In the genomic region with DNA sequence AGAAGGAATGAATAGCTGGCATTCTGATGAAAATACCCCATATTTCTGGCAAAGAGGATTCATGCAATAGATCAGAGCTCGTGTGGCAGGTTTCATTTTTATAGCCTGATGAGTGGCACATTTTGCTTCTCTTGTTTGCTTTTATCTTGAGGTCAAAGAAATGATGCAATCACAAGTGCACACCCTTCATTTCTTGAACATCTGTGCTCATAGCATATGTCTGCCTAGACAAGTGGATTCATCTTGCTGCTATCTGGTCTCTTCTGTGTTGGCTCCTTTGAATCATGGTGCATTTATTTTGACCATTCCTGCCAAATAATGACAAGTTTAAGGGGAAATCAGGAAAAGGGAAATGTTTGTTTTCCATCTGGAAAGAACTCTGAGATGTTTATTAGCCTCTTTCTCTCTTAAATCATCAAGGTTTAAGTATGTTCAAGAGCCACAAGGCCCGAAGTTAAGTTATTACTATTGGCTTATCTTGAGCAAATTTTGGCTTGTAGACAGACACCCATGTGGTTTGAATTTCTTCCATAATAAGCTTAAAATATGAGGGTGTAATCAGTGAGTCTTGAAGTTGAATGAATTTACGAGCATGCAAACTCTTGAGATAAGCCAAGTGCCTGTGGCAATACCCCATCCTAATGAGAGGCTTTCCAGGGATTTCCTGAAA, we compare ENCODE assay signal across 14 cellular contexts. TPM values are rescaled to one million over a fixed set of nuclear protein-coding genes. Genes with fewer than 3 reads are reported as not detected.
DNase-seq lines count a peak whose midpoint lies in the region; ATAC-seq and TF ChIP-seq lines count a peak whose summit lies in the region.
"Had no signal": no experiment of that assay in that cellular context is flagged by ENCODE, and none has a peak within 500 bp of the region (broad histone marks: within the 10 kb centered on the region; RNA-seq: fewer than 3 reads in every experiment).

No MANE protein-coding gene starts in this region.

- peaks cover 7% of the 10 kb centered on the region for H3K36me3 Mint-ChIP-seq in activated naive CD8-positive, alpha-beta T cell treated with anti-CD3 and anti-CD28 coated beads, Interleukin-2, amount 10 ng/mL, durations not matched to agents 7 days and 5 days

- H3K4me1 Mint-ChIP-seq in activated naive CD8-positive, alpha-beta T cell treated with anti-CD3 and anti-CD28 coated beads, Interleukin-2, amount 10 ng/mL, durations not matched to agents 7 days and 5 days: peaks cover 24% of the 10 kb centered on the region

- 55 to 58% methylated on average over 3 of the region's 3 CpGs for WGBS in lung, 2 donors

- CTCF ChIA-PET in HEK293 (lab: Yijun Ruan, JAX): interaction anchor here (0.6 kb wide), 1 partner anchor 13 kb away, joined by 3 read pairs; no protein-coding TSS in a partner anchor

- peaks cover 6% of the 10 kb centered on the region for H3K9me3 Mint-ChIP-seq in activated naive CD8-positive, alpha-beta T cell treated with anti-CD3 and anti-CD28 coated beads, Interleukin-2, amount 10 ng/mL, durations not matched to agents 7 days and 5 days

- H3K27me3 ChIP-seq in lung (ENCODE audit: control insufficient read depth, insufficient read depth) (no peaks in the 10 kb centered on the region), SJCRH30 (0 out of 2 replicates have a peak, but pooled peaks cover 4% of the 10 kb centered on the region)
- H3K27me3 ChIP-seq: vagina had no signal

- H3K36me3 ChIP-seq in HEK293 (ENCODE audit: control insufficient read depth in 2 of 2, insufficient read depth in 1 of 2, low read length in 2 of 2): no peaks in the 10 kb centered on the region
- H3K36me3 ChIP-seq in lung (ENCODE audit: control insufficient read depth in 2 of 2, insufficient read depth in 2 of 2, low read length in 2 of 2): no peaks in the 10 kb centered on the region
- H3K36me3 ChIP-seq in SJCRH30: no peaks in the 10 kb centered on the region
- H3K36me3 ChIP-seq: left ventricle myocardium inferior, vagina had no signal

- DNase-seq in NAMALWA (ENCODE audit: low spot score) (peak; percentile 14), lung (ENCODE audit: low spot score) (no peak), SJCRH30 (no peak), hepatic stellate cell (ENCODE audit: low spot score) (no peak)
- DNase-seq in activated naive CD8-positive, alpha-beta T cell treated with anti-CD3 and anti-CD28 coated beads, Interleukin-2, amount 10 ng/mL, durations not matched to agents 7 days and 5 days: no peak
- no peak for DNase-seq in stimulated activated CD4-positive, alpha-beta T cell treated with anti-CD3 and anti-CD28 coated beads, Interleukin-15, amount 100 ng/mL, for 24 hours
- DNase-seq: activated CD4-positive, alpha-beta T cell treated with anti-CD3 and anti-CD28 coated beads, Interleukin-2, amount 50 U/mL, for 1 hour; GM23248; left ventricle myocardium inferior; NCI-H1048; psoas muscle; SK-N-SH had no signal

- H3K27ac ChIP-seq in HEK293 (ENCODE audit: extremely low read depth, low read depth, low read length) (no peak overlapping the region), lung (ENCODE audit: low read depth in 1 of 2, low read length in 1 of 2) (no peak overlapping the region), SJCRH30 (no peak overlapping the region)
- H3K27ac ChIP-seq: GM23248, left ventricle myocardium inferior, psoas muscle, vagina had no signal

- no peak for ATAC-seq in activated naive CD8-positive, alpha-beta T cell treated with anti-CD3 and anti-CD28 coated beads, Interleukin-2, amount 10 ng/mL, durations not matched to agents 7 days and 5 days (ENCODE audit: low read depth)
- ATAC-seq in lung (ENCODE audit: insufficient read depth, low FRiP score): peak; percentile 66
- ATAC-seq: psoas muscle had no signal

- H3K4me1 ChIP-seq in HEK293 (ENCODE audit: control insufficient read depth, insufficient read depth, low read length): no peaks in the 10 kb centered on the region; the same call in 1 of the 2 replicates
- no peaks in the 10 kb centered on the region for H3K4me1 ChIP-seq in lung (ENCODE audit: control insufficient read depth in 2 of 2, insufficient read depth in 2 of 2, low read length in 2 of 2)
- no peaks in the 10 kb centered on the region for H3K4me1 ChIP-seq in SJCRH30
- H3K4me1 ChIP-seq: left ventricle myocardium inferior, psoas muscle, vagina had no signal

- H3K27me3 Mint-ChIP-seq in activated naive CD8-positive, alpha-beta T cell treated with anti-CD3 and anti-CD28 coated beads, Interleukin-2, amount 10 ng/mL, durations not matched to agents 7 days and 5 days: no peaks in the 10 kb centered on the region

- H3K27ac Mint-ChIP-seq in activated naive CD8-positive, alpha-beta T cell treated with anti-CD3 and anti-CD28 coated beads, Interleukin-2, amount 10 ng/mL, durations not matched to agents 7 days and 5 days: peak overlapping the region; percentile 32

- H3K4me3 Mint-ChIP-seq in activated naive CD8-positive, alpha-beta T cell treated with anti-CD3 and anti-CD28 coated beads, Interleukin-2, amount 10 ng/mL, durations not matched to agents 7 days and 5 days: no peak overlapping the region

- TF ChIP-seq CTCF in HEK293 (tag by site-specific recombination; IDR thresholded peaks at IDR 0.05) (no peak), lung (IDR thresholded peaks at IDR 0.05; ENCODE audit: control extremely low read depth, extremely low read depth) (no peak)

- POLR2A ChIA-PET in HEK293 (lab: Yijun Ruan, JAX): no interaction called here
- POLR2A ChIA-PET in activated naive CD8-positive, alpha-beta T cell treated with anti-CD3 and anti-CD28 coated beads, Interleukin-2, amount 10 ng/mL, durations not matched to agents 7 days and 5 days (lab: Charles Lee): no interaction called here

- no peak overlapping the region for H3K4me3 ChIP-seq in HEK293 (ENCODE audit: low read depth, low read length)
- H3K4me3 ChIP-seq in lung: no peak overlapping the region
- no peak overlapping the region for H3K4me3 ChIP-seq in SJCRH30
- H3K4me3 ChIP-seq: GM23248, left ventricle myocardium inferior, psoas muscle, vagina had no signal

- H3K9me3 ChIP-seq in HEK293 (ENCODE audit: control insufficient read depth, insufficient read depth, low read depth, low read length): no peaks in the 10 kb centered on the region
- H3K9me3 ChIP-seq in lung (ENCODE audit: control insufficient read depth in 2 of 2, insufficient read depth in 1 of 2, low read length in 1 of 2): peaks cover 0 to 6% of the 10 kb centered on the region in 2 donors
- H3K9me3 ChIP-seq in SJCRH30 (replicated peaks): no peaks in the 10 kb centered on the region
- H3K9me3 ChIP-seq: psoas muscle, SK-N-SH, vagina had no signal

TF ChIP-seq in HEK293, 187 proteins besides CTCF, POLR2A, EP300 and RAD21:
- TF ChIP-seq TRIM28 (IDR thresholded peaks at IDR 0.05; ENCODE audit: borderline replicate concordance, low read length): 0 out of 2 replicates have a peak, but pooled peaks have one; percentile 52
- TF ChIP-seq, protein P1, sequence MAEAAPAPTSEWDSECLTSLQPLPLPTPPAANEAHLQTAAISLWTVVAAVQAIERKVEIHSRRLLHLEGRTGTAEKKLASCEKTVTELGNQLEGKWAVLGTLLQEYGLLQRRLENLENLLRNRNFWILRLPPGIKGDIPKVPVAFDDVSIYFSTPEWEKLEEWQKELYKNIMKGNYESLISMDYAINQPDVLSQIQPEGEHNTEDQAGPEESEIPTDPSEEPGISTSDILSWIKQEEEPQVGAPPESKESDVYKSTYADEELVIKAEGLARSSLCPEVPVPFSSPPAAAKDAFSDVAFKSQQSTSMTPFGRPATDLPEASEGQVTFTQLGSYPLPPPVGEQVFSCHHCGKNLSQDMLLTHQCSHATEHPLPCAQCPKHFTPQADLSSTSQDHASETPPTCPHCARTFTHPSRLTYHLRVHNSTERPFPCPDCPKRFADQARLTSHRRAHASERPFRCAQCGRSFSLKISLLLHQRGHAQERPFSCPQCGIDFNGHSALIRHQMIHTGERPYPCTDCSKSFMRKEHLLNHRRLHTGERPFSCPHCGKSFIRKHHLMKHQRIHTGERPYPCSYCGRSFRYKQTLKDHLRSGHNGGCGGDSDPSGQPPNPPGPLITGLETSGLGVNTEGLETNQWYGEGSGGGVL (tag by site-specific recombination; IDR thresholded peaks at IDR 0.05): no peak

RNA-seq across cellular contexts. Expression of a gene that starts 59.3 kb away (rescaled TPM):
- total RNA-seq in activated naive CD8-positive, alpha-beta T cell treated with anti-CD3 and anti-CD28 coated beads, Interleukin-2, amount 10 ng/mL, durations not matched to agents 7 days and 5 days: under 1 TPM; 0.06 to 0.47 TPM
- total RNA-seq in lung: 10 to 100 TPM; 12.7 to 15.4 TPM
- polyA plus RNA-seq in lung: 1 to 10 TPM; 1.7 to 9.4 TPM
- total RNA-seq in SJCRH30 (2014; rRNA removed; shearing (Covaris generic)): not detected in 2 replicates
- total RNA-seq: GM23248 had no signal
- polyA plus RNA-seq: GM23248, SK-N-SH had no signal

Comparison
In these comparisons a context has a peak if more than half of its experiments do, and no peak if none do; other contexts are left out.
1. RNA of a gene that starts 59.3 kb away (total RNA-seq): 12.7 to 15.4 TPM in lung; 0.06 to 0.47 TPM in activated naive CD8-positive, alpha-beta T cell treated with anti-CD3 and anti-CD28 coated beads, Interleukin-2, amount 10 ng/mL, durations not matched to agents 7 days and 5 days and not detected in SJCRH30; every median in the first group is over 4 times any median in the second.